24 cellular contexts compared by ENCODE assay signal in the genomic region with DNA sequence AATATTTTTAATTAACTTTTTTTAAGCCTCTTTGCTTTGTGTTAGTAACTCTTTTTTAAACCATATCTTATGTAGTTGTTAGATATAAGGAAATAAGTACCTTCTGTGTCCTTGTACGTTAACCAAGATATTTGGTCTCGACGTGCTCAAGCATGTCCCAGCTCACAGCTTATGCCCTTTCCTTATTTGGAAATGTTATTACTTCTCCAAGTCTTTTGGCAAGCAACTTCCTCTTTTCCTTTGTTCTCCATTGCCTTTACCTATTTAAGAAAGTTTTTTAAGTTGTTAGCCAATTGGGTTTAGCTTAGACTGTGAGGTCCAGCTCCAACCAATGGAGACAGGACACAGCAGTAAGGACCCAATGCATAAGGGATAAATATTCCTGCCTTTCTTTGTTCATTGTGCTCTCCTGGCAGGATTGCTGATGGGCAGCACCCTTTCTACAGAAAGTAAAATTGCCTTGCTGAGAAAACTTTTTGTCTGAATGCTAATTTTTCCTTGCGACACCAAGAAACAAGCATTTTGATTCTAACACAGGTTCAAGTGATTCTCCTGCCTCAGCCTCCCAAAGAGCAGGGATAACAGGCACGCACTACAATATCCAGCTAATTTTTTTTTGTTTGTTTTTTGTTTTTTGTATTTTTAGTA. TPM values are rescaled to one million over a fixed set of nuclear protein-coding genes. Genes with fewer than 3 reads are reported as not detected.
DNase-seq lines count a peak whose midpoint lies in the region; ATAC-seq, FAIRE-seq and TF ChIP-seq lines count a peak whose summit lies in the region.
"Had no signal": no experiment of that assay in that cellular context is flagged by ENCODE, and none has a peak within 500 bp of the region (broad histone marks: within the 10 kb centered on the region; RNA-seq: fewer than 3 reads in every experiment).

No MANE protein-coding gene starts in this region.

- POLR2A ChIA-PET in K562 (lab: Yijun Ruan, JAX), result no interaction called here

- H3K9me1 ChIP-seq in K562 (ENCODE audit: control insufficient read depth, insufficient read depth, low read length), result no peaks in the 10 kb centered on the region

- no peak overlapping the region for H3K9ac ChIP-seq in K562 (ENCODE audit: insufficient read depth in 1 of 2, low read depth in 2 of 2, low read length in 2 of 2)

- ATAC-seq in K562 (no peak), HG03565 (IDR thresholded peaks at IDR 0.05; ENCODE audit: unreplicated experiment) (no peak)
- ATAC-seq: CD8-positive, alpha-beta T cell had no signal

- in situ Hi-C loops in K562 (cut with MboI), result no loop called here

- FAIRE-seq in GM18507 (lab: Jason Lieb, UNC) (peak; percentile 12), K562 (lab: Jason Lieb, UNC) (no peak)
- FAIRE-seq: D721Med, G401.6, GM12892, RCC 7860 had no signal

- no peak for TF ChIP-seq CTCF in NB4 (IDR thresholded peaks at IDR 0.05; ENCODE audit: low read depth, low read length)
- TF ChIP-seq CTCF in K562 (IDR thresholded peaks at IDR 0.05 in 2 of 3, conservative IDR thresholded peaks at IDR 0.05 in 1 of 3; ENCODE audit: insufficient read depth in 2 of 3, low read depth in 1 of 3, low read length in 3 of 3), result no peak

- TF ChIP-seq POLR2A in NB4 (IDR thresholded peaks at IDR 0.05; ENCODE audit: extremely low read depth, insufficient read length), result no peak
- TF ChIP-seq POLR2A in K562 (conservative IDR thresholded peaks at IDR 0.05), result no peak

- peaks cover 7 to 20% of the 10 kb centered on the region in 2 experiments for H3K4me1 ChIP-seq in K562 (replicated peaks in 1 of 2; ENCODE audit: control insufficient read depth in 2 of 2, insufficient read depth in 2 of 2, low read length in 2 of 2)
- H3K4me1 ChIP-seq: BE2C had no signal

- TF ChIP-seq RAD21 in K562 (CRISPR knock-in tag; conservative IDR thresholded peaks at IDR 0.05 in 1 of 2, IDR thresholded peaks at IDR 0.05 in 1 of 2), result no peak

- WGBS in K562 (ENCODE audit: insufficient coverage, low coverage, missing lambda C conversion rate), result 47% methylated on average over 5 of the region's 5 CpGs

- no peak overlapping the region for H3K4me2 ChIP-seq in K562 (ENCODE audit: insufficient read depth, low read length)

- no TSS peak for BruUV-seq in K562 (replicated peaks; lab: Mats Ljungman, UMichigan)

- H3K9me3 ChIP-seq in K562 (replicated peaks; ENCODE audit: control insufficient read depth, insufficient read depth, low read depth, low read length), result peaks cover 7% of the 10 kb centered on the region; the same call in 1 of the 2 replicates

- H2AFZ ChIP-seq in K562 (ENCODE audit: low read depth, low read length), result no peak overlapping the region

- CTCF ChIA-PET in K562 (lab: Yijun Ruan, JAX; ENCODE audit: low intra/inter-chr PET ratio), result no interaction called here

- H3K4me3 ChIP-seq in NB4 (ENCODE audit: low read depth, low read length) (no peak overlapping the region), K562 (no peak overlapping the region)

- H3K36me3 ChIP-seq in K562 (ENCODE audit: control insufficient read depth, insufficient read depth, low read length), result no peaks in the 10 kb centered on the region
- H3K36me3 ChIP-seq: BE2C had no signal

- intact Hi-C loops in K562 (cut with micrococcal nuclease), result no loop called here

- H4K20me1 ChIP-seq in K562 (replicated peaks; ENCODE audit: control insufficient read depth, insufficient read depth, low read length), result no peaks in the 10 kb centered on the region

- DNase-seq in CD1c-positive myeloid dendritic cell (ENCODE audit: extremely low spot score), result peak; percentile 30
- no peak for DNase-seq in GM18507 (ENCODE audit: extremely low spot score, insufficient read length, low read depth)
- DNase-seq in NB4 (ENCODE audit: low read depth), result peak; percentile 45
- no peak for DNase-seq in K562 (ENCODE audit: extremely low read depth in 1 of 4, low spot score in 3 of 4)
- DNase-seq in AG08396 (ENCODE audit: low spot score), result no peak
- no peak for DNase-seq in KG1 (lab: John Stamatoyannopoulos, UW)
- DNase-seq: BE2C; CD8-positive, alpha-beta T cell; DND-41; GOT3; HFFc6; NCI-H1092; NCI-H146; NCI-H2081; NCI-H510A treated with DMSO at 0.1 percent for 48 hours; NCI-H82; SHP77 had no signal

- H3K79me2 ChIP-seq in K562 (ENCODE audit: control insufficient read depth, insufficient read depth, low read length), result no peaks in the 10 kb centered on the region

- no peak for TF ChIP-seq EP300 in K562 (IDR thresholded peaks at IDR 0.05; ENCODE audit: low read length)

- H3K27ac ChIP-seq in K562 (ENCODE audit: extremely low read depth, low read depth, low read length), result no peak overlapping the region

- no peaks in the 10 kb centered on the region for H3K27me3 ChIP-seq in K562 (ENCODE audit: control insufficient read depth in 2 of 2, insufficient read depth in 2 of 2, low read length in 2 of 2)

RNA-seq across cellular contexts. Expression of a gene that starts 5.2 kb away (rescaled TPM):
- 1.1 and 1.3 TPM in 2 replicates for total RNA-seq in K562 (2011; cell fraction: chromatin; rRNA removed; ENCODE audit: low replicate concordance)
- 1.3 and 1.7 TPM in 2 replicates for total RNA-seq in K562 (2011; cell fraction: nucleolus; rRNA removed)
- total RNA-seq in K562 (2011; cell fraction: nucleoplasm; rRNA removed), result 1.3 and 2.3 TPM in 2 replicates
- 1.4 and 1.7 TPM in 2 replicates for total RNA-seq in K562 (2014; rRNA removed)
- 0.44 and 0.61 TPM in 2 replicates for total RNA-seq in K562 (2014; rRNA removed; fragmentation: Illumina TruSeq; extraction: Trizol)
- total RNA-seq in K562 (2015; rRNA removed; fragmentation: Illumina TruSeq; extraction: Trizol), result 0.62 and 0.90 TPM in 2 replicates
- 0.69 and 1.3 TPM in 2 replicates for total RNA-seq in K562 (2021)
- polyA plus RNA-seq in K562 (2011; rRNA removed), result 1.4 and 1.5 TPM in 2 replicates
- polyA plus RNA-seq in K562 (2011; cell fraction: cytosol; rRNA removed), result 1.0 and 1.1 TPM in 2 replicates
- 1.4 TPM in 2 replicates for polyA plus RNA-seq in K562 (2011; cell fraction: nucleus; rRNA removed)
- 0.56 and 1.2 TPM in 2 replicates for polyA plus RNA-seq in K562 (2012)
- 0.30 and 0.52 TPM in 2 replicates for polyA plus RNA-seq in K562 (2014; fragmentation: Illumina TruSeq; extraction: Trizol)
- polyA plus RNA-seq in K562 (2014; fragmentation: Nextera tagmentation; extraction: Ambion mirVana), result under 1 TPM; 0.15 to 0.34 TPM
- 0.44 and 0.96 TPM in 2 replicates for polyA plus RNA-seq in K562 (2014; rRNA removed)
- polyA minus RNA-seq in K562 (2011; rRNA and poly(A)+ RNA removed), result 0.66 and 0.70 TPM in 2 replicates
- 1.9 TPM in 1 of 2 replicates, not detected in the other for polyA minus RNA-seq in K562 (2011; cell fraction: cytosol; rRNA and poly(A)+ RNA removed)
- polyA minus RNA-seq in K562 (2011; cell fraction: nucleus; rRNA and poly(A)+ RNA removed), result not detected in 2 replicates
- total RNA-seq: CD8-positive, alpha-beta T cell; HFFc6; T-helper 2 cell treated with Interferon-gamma antibody and Interleukin-4, amounts not matched to agents 100 ng/mL and 5 ng/mL, for 36 hours had no signal

RNA-seq across cellular contexts. Expression of a gene that starts 6.6 kb away (rescaled TPM):
- total RNA-seq in K562 (2011; cell fraction: chromatin; rRNA removed; ENCODE audit: low replicate concordance), result 12.9 and 26.4 TPM in 2 replicates
- total RNA-seq in K562 (2011; cell fraction: nucleolus; rRNA removed), result 12.1 and 13.3 TPM in 2 replicates
- 15.0 and 16.8 TPM in 2 replicates for total RNA-seq in K562 (2011; cell fraction: nucleoplasm; rRNA removed)
- total RNA-seq in K562 (2014; rRNA removed) (14.7 and 15.3 TPM in 2 replicates), K562 (2014; rRNA removed; fragmentation: Illumina TruSeq; extraction: Trizol) (11.2 and 12.6 TPM in 2 replicates), K562 (2015; rRNA removed; fragmentation: Illumina TruSeq; extraction: Trizol) (12.7 and 13.9 TPM in 2 replicates), K562 (2021) (19.5 and 20.7 TPM in 2 replicates)
- polyA plus RNA-seq in K562 (2011; rRNA removed) (10.7 and 12.4 TPM in 2 replicates), K562 (2014; fragmentation: Illumina TruSeq; extraction: Trizol) (25.4 and 27.0 TPM in 2 replicates), K562 (2014; fragmentation: Nextera tagmentation; extraction: Ambion mirVana) (1 to 10 TPM; 1.6 to 1.8 TPM), K562 (2014; rRNA removed) (14.2 and 18.8 TPM in 2 replicates)
- polyA plus RNA-seq in K562 (2011; cell fraction: cytosol; rRNA removed), result 11.2 and 17.7 TPM in 2 replicates
- 9.4 and 15.6 TPM in 2 replicates for polyA plus RNA-seq in K562 (2011; cell fraction: nucleus; rRNA removed)
- 15.9 and 17.9 TPM in 2 replicates for polyA plus RNA-seq in K562 (2012)
- polyA minus RNA-seq in K562 (2011; rRNA and poly(A)+ RNA removed), result 7.2 and 9.5 TPM in 2 replicates
- 10.4 and 14.6 TPM in 2 replicates for polyA minus RNA-seq in K562 (2011; cell fraction: cytosol; rRNA and poly(A)+ RNA removed)
- polyA minus RNA-seq in K562 (2011; cell fraction: nucleus; rRNA and poly(A)+ RNA removed), result 4.8 and 6.9 TPM in 2 replicates
- total RNA-seq: CD8-positive, alpha-beta T cell; T-helper 2 cell treated with Interferon-gamma antibody and Interleukin-4, amounts not matched to agents 100 ng/mL and 5 ng/mL, for 36 hours had no signal

RNA-seq across cellular contexts. Expression of a gene that starts 19.2 kb away (rescaled TPM):
- 0.84 and 1.3 TPM in 2 replicates for total RNA-seq in K562 (2011; cell fraction: chromatin; rRNA removed; ENCODE audit: low replicate concordance)
- 1.0 and 1.8 TPM in 2 replicates for total RNA-seq in K562 (2011; cell fraction: nucleolus; rRNA removed)
- total RNA-seq in K562 (2011; cell fraction: nucleoplasm; rRNA removed), result 0.44 and 0.61 TPM in 2 replicates
- total RNA-seq in K562 (2014; rRNA removed) (0.36 and 0.78 TPM in 2 replicates), K562 (2014; rRNA removed; fragmentation: Illumina TruSeq; extraction: Trizol) (0.26 and 0.44 TPM in 2 replicates), K562 (2015; rRNA removed; fragmentation: Illumina TruSeq; extraction: Trizol) (0.07 and 0.41 TPM in 2 replicates), K562 (2021) (0.20 and 0.60 TPM in 2 replicates)
- polyA plus RNA-seq in K562 (2011; rRNA removed) (0.60 and 0.70 TPM in 2 replicates), K562 (2014; fragmentation: Illumina TruSeq; extraction: Trizol) (0.19 and 0.31 TPM in 2 replicates), K562 (2014; fragmentation: Nextera tagmentation; extraction: Ambion mirVana) (under 1 TPM in 1 of 2 experiments, not detected in 1; 0.13 TPM), K562 (2014; rRNA removed) (0.84 and 3.2 TPM in 2 replicates)
- polyA plus RNA-seq in K562 (2011; cell fraction: cytosol; rRNA removed), result 0.54 and 1.3 TPM in 2 replicates
- 1.9 and 2.2 TPM in 2 replicates for polyA plus RNA-seq in K562 (2011; cell fraction: nucleus; rRNA removed)
- 0.44 and 1.5 TPM in 2 replicates for polyA plus RNA-seq in K562 (2012)
- polyA minus RNA-seq in K562 (2011; rRNA and poly(A)+ RNA removed), result 0.12 and 0.14 TPM in 2 replicates
- polyA minus RNA-seq in K562 (2011; cell fraction: cytosol; rRNA and poly(A)+ RNA removed), result not detected in 2 replicates
- polyA minus RNA-seq in K562 (2011; cell fraction: nucleus; rRNA and poly(A)+ RNA removed), result not detected in 2 replicates
- total RNA-seq: CD8-positive, alpha-beta T cell; HFFc6 had no signal
- polyA plus RNA-seq: AG04450 had no signal

RNA-seq across cellular contexts. Expression of a gene that starts 33.6 kb away (rescaled TPM):
- total RNA-seq in K562 (2011; cell fraction: chromatin; rRNA removed; ENCODE audit: low replicate concordance), result 15.6 and 23.5 TPM in 2 replicates
- 8.3 and 13.2 TPM in 2 replicates for total RNA-seq in K562 (2011; cell fraction: nucleolus; rRNA removed)
- 12.3 and 15.8 TPM in 2 replicates for total RNA-seq in K562 (2011; cell fraction: nucleoplasm; rRNA removed)
- total RNA-seq in K562 (2014; rRNA removed), result 4.0 and 5.0 TPM in 2 replicates
- 3.1 and 3.8 TPM in 2 replicates for total RNA-seq in K562 (2014; rRNA removed; fragmentation: Illumina TruSeq; extraction: Trizol)
- total RNA-seq in K562 (2015; rRNA removed; fragmentation: Illumina TruSeq; extraction: Trizol), result 5.0 and 6.2 TPM in 2 replicates
- total RNA-seq in K562 (2021), result 11.0 and 12.0 TPM in 2 replicates
- polyA plus RNA-seq in K562 (2011; rRNA removed), result 2.5 and 5.8 TPM in 2 replicates
- 7.5 and 9.8 TPM in 2 replicates for polyA plus RNA-seq in K562 (2011; cell fraction: cytosol; rRNA removed)
- 21.2 and 22.5 TPM in 2 replicates for polyA plus RNA-seq in K562 (2011; cell fraction: nucleus; rRNA removed)
- polyA plus RNA-seq in K562 (2012), result 14.6 and 37.6 TPM in 2 replicates
- 16.3 and 19.0 TPM in 2 replicates for polyA plus RNA-seq in K562 (2014; fragmentation: Illumina TruSeq; extraction: Trizol)
- polyA plus RNA-seq in K562 (2014; fragmentation: Nextera tagmentation; extraction: Ambion mirVana), result 1 to 10 TPM; 7.4 to 8.3 TPM
- 10.8 and 11.0 TPM in 2 replicates for polyA plus RNA-seq in K562 (2014; rRNA removed)
- 3.6 and 5.2 TPM in 2 replicates for polyA minus RNA-seq in K562 (2011; rRNA and poly(A)+ RNA removed)
- 5.4 and 7.6 TPM in 2 replicates for polyA minus RNA-seq in K562 (2011; cell fraction: cytosol; rRNA and poly(A)+ RNA removed)
- polyA minus RNA-seq in K562 (2011; cell fraction: nucleus; rRNA and poly(A)+ RNA removed), result 3.6 and 3.8 TPM in 2 replicates
- total RNA-seq: HFFc6 had no signal
- polyA plus RNA-seq: AG04450 had no signal

RNA-seq across cellular contexts. Expression of a gene that starts 43.8 kb away (rescaled TPM):
- total RNA-seq in K562 (2011; cell fraction: chromatin; rRNA removed; ENCODE audit: low replicate concordance), result 2.9 and 6.2 TPM in 2 replicates
- total RNA-seq in K562 (2011; cell fraction: nucleolus; rRNA removed), result 2.0 and 2.6 TPM in 2 replicates
- total RNA-seq in K562 (2011; cell fraction: nucleoplasm; rRNA removed), result 3.0 and 3.2 TPM in 2 replicates
- 0.05 TPM in 1 of 2 replicates, not detected in the other for total RNA-seq in K562 (2014; rRNA removed)
- 0.35 and 0.36 TPM in 2 replicates for total RNA-seq in K562 (2014; rRNA removed; fragmentation: Illumina TruSeq; extraction: Trizol)
- total RNA-seq in K562 (2015; rRNA removed; fragmentation: Illumina TruSeq; extraction: Trizol), result 0.15 and 0.22 TPM in 2 replicates
- total RNA-seq in K562 (2021), result 0.67 and 0.95 TPM in 2 replicates
- polyA plus RNA-seq in K562 (2011; rRNA removed), result 0.37 and 0.52 TPM in 2 replicates
- 0.27 and 0.30 TPM in 2 replicates for polyA plus RNA-seq in K562 (2011; cell fraction: cytosol; rRNA removed)
- polyA plus RNA-seq in K562 (2011; cell fraction: nucleus; rRNA removed), result 1.4 and 1.6 TPM in 2 replicates
- 0.37 and 0.76 TPM in 2 replicates for polyA plus RNA-seq in K562 (2012)
- polyA plus RNA-seq in K562 (2014; fragmentation: Illumina TruSeq; extraction: Trizol), result 0.09 and 0.48 TPM in 2 replicates
- under 1 TPM; 0.35 to 0.46 TPM for polyA plus RNA-seq in K562 (2014; fragmentation: Nextera tagmentation; extraction: Ambion mirVana)
- polyA plus RNA-seq in K562 (2014; rRNA removed), result 0.66 and 0.80 TPM in 2 replicates
- polyA minus RNA-seq in K562 (2011; rRNA and poly(A)+ RNA removed), result 0.27 and 1.1 TPM in 2 replicates
- polyA minus RNA-seq in K562 (2011; cell fraction: cytosol; rRNA and poly(A)+ RNA removed), result 0.38 TPM in 1 of 2 replicates, not detected in the other
- polyA minus RNA-seq in K562 (2011; cell fraction: nucleus; rRNA and poly(A)+ RNA removed), result 0.40 and 0.44 TPM in 2 replicates

Comparison
In these comparisons a context has a peak if more than half of its experiments do, and no peak if none do; other contexts are left out.
1. DNase-seq: peak in CD1c-positive myeloid dendritic cell (single experiment) and NB4 (single experiment); none in GM18507 (single experiment), K562 (0 of 4), AG08396 (single experiment) and KG1 (single experiment).